In genomic region chr16:9114112-9114511, GRCh38 we compare ENCODE assay signal across 11 cellular contexts. TPM values are rescaled to one million over a fixed set of nuclear protein-coding genes. Genes with fewer than 3 reads are reported as not detected.
DNase-seq lines count a peak whose midpoint lies in the region; ATAC-seq and TF ChIP-seq lines count a peak whose summit lies in the region.
"Had no signal": no experiment of that assay in that cellular context is flagged by ENCODE, and none has a peak within 500 bp of the region (broad histone marks: within the 10 kb centered on the region; RNA-seq: fewer than 3 reads in every experiment).

No MANE protein-coding gene starts in this region.

- peak overlapping the region; percentile 3 to 75 (median 28) for H3K4me3 Mint-ChIP-seq in CD4-positive, CD25-positive, alpha-beta regulatory T cell
- H3K4me3 Mint-ChIP-seq in H9 (no peak overlapping the region), mesothelial cell of epicardium (no peak overlapping the region)
- peak overlapping the region; percentile 5 for H3K4me3 Mint-ChIP-seq in activated naive CD8-positive, alpha-beta T cell treated with anti-CD3 and anti-CD28 coated beads, Interleukin-2, amount 10 ng/mL, durations not matched to agents 7 days and 5 days

- no peaks in the 10 kb centered on the region for H3K27me3 Mint-ChIP-seq in CD4-positive, CD25-positive, alpha-beta regulatory T cell
- H3K27me3 Mint-ChIP-seq in H9 (ENCODE audit: low read depth) (no peaks in the 10 kb centered on the region; the same call in 1 of the 2 replicates), mesothelial cell of epicardium (ENCODE audit: low read depth) (no peaks in the 10 kb centered on the region)
- no peaks in the 10 kb centered on the region for H3K27me3 Mint-ChIP-seq in activated naive CD8-positive, alpha-beta T cell treated with anti-CD3 and anti-CD28 coated beads, Interleukin-2, amount 10 ng/mL, durations not matched to agents 7 days and 5 days

- H4K91ac ChIP-seq in H9 (ENCODE audit: insufficient read length, low read depth, low read length), result no peak overlapping the region

- no peak overlapping the region for H3K14ac ChIP-seq in H9 (ENCODE audit: insufficient read depth, low read length)

- H3T11ph ChIP-seq in H9 (ENCODE audit: low read length), result no peak overlapping the region

- POLR2A ChIA-PET in activated naive CD8-positive, alpha-beta T cell treated with anti-CD3 and anti-CD28 coated beads, Interleukin-2, amount 10 ng/mL, durations not matched to agents 7 days and 5 days (lab: Charles Lee), result interaction anchor here (0.5 to 1.7 kb wide), 2 partner anchors 20 to 23 kb away, joined by 3 to 4 read pairs; partner anchors contain the start of gene HAPSTR1

- H3K23me2 ChIP-seq in H9 (ENCODE audit: insufficient read length, low read depth, low read length, poor library complexity, severe bottlenecking), result no peaks in the 10 kb centered on the region

- H2BK12ac ChIP-seq in H9 (ENCODE audit: insufficient read length, low read depth, low read length), result no peak overlapping the region

- no peak overlapping the region for H3K56ac ChIP-seq in H9 (ENCODE audit: insufficient read length, low read depth, low read length)

- WGBS in H9 (ENCODE audit: extremely low coverage, insufficient read length, low lambda C conversion rate), result no CpG with 5 or more reads among the region's 5 CpGs

- DNase-seq in CD4-positive, CD25-positive, alpha-beta regulatory T cell, result no peak
- DNase-seq in H9, result no peak
- DNase-seq in activated naive CD8-positive, alpha-beta T cell treated with anti-CD3 and anti-CD28 coated beads, Interleukin-2, amount 10 ng/mL, durations not matched to agents 7 days and 5 days, result no peak
- no peak for DNase-seq in mesothelial cell of epicardium (ENCODE audit: low spot score in 2 of 2, unreplicated experiment in 2 of 2)
- DNase-seq in inferior parietal cortex (ENCODE audit: extremely low spot score), result no peak
- DNase-seq in AG20443 (ENCODE audit: low spot score), result no peak
- DNase-seq: activated CD4-positive, alpha-beta T cell treated with anti-CD3 and anti-CD28 coated beads for 4 hours; NCI-H2107; right cardiac atrium had no signal

- H3K4ac ChIP-seq in H9 (ENCODE audit: low read depth, low read length), result no peak overlapping the region

- peak overlapping the region; percentile 38 for H3K4me3 ChIP-seq in CD4-positive, CD25-positive, alpha-beta regulatory T cell (ENCODE audit: low read depth, low read length)

- H3K27me3 ChIP-seq in CD4-positive, CD25-positive, alpha-beta regulatory T cell (ENCODE audit: control insufficient read depth, insufficient read depth, low read length), result no peaks in the 10 kb centered on the region
- no peaks in the 10 kb centered on the region for H3K27me3 ChIP-seq in H9 (ENCODE audit: insufficient read depth, low read length)

- H4K8ac ChIP-seq in H9 (replicated peaks; ENCODE audit: insufficient read length, low read depth, low read length), result no peak overlapping the region

- no peak overlapping the region for H3K4me2 ChIP-seq in H9 (ENCODE audit: insufficient read depth, insufficient read length, low read length)

- H3K4me1 ChIP-seq in CD4-positive, CD25-positive, alpha-beta regulatory T cell (ENCODE audit: control insufficient read depth, insufficient read depth, low read length, poor library complexity, severe bottlenecking), result peaks cover 62% of the 10 kb centered on the region
- H3K4me1 ChIP-seq in H9 (ENCODE audit: insufficient read depth, low read length), result peaks cover 6% of the 10 kb centered on the region; the same call in 1 of the 2 replicates

- peaks cover 30% of the 10 kb centered on the region for H3K36me3 Mint-ChIP-seq in CD4-positive, CD25-positive, alpha-beta regulatory T cell
- peaks cover 25 to 56% (median 38%) of the 10 kb centered on the region in 3 experiments; a peak in 6 of 7 replicates for H3K36me3 Mint-ChIP-seq in H9 (ENCODE audit: insufficient read depth in 1 of 3, low read depth in 3 of 3)
- H3K36me3 Mint-ChIP-seq in activated naive CD8-positive, alpha-beta T cell treated with anti-CD3 and anti-CD28 coated beads, Interleukin-2, amount 10 ng/mL, durations not matched to agents 7 days and 5 days, result peaks cover 40% of the 10 kb centered on the region
- H3K36me3 Mint-ChIP-seq in mesothelial cell of epicardium, result peaks cover 23% of the 10 kb centered on the region

- H3K27ac Mint-ChIP-seq in CD4-positive, CD25-positive, alpha-beta regulatory T cell, result peak overlapping the region; percentile 75 to 86 (median 78)
- H3K27ac Mint-ChIP-seq in H9 (peak overlapping the region; percentile 6 to 57 (median 25); a peak in 5 of 7 replicates), mesothelial cell of epicardium (peak overlapping the region; percentile 15)
- H3K27ac Mint-ChIP-seq in activated naive CD8-positive, alpha-beta T cell treated with anti-CD3 and anti-CD28 coated beads, Interleukin-2, amount 10 ng/mL, durations not matched to agents 7 days and 5 days, result peak overlapping the region; percentile 46

- no peak for ATAC-seq in CD4-positive, CD25-positive, alpha-beta regulatory T cell (ENCODE audit: low read depth in 2 of 2)
- ATAC-seq in activated naive CD8-positive, alpha-beta T cell treated with anti-CD3 and anti-CD28 coated beads, Interleukin-2, amount 10 ng/mL, durations not matched to agents 7 days and 5 days (ENCODE audit: low read depth), result no peak
- no peak for ATAC-seq in GM21447 (IDR thresholded peaks at IDR 0.05; ENCODE audit: unreplicated experiment)
- ATAC-seq: right cardiac atrium, SK-N-SH treated with all-trans-retinoic acid at 6 μM for 48 hours had no signal

- no peak overlapping the region for H2AK5ac ChIP-seq in H9 (ENCODE audit: insufficient read length, low read length)

- H2BK20ac ChIP-seq in H9 (ENCODE audit: low read depth, low read length, poor library complexity, severe bottlenecking), result no peak overlapping the region

- H3K9me3 Mint-ChIP-seq in CD4-positive, CD25-positive, alpha-beta regulatory T cell, result peaks cover 0 to 1% (median 0%) of the 10 kb centered on the region in 7 donors
- H3K9me3 Mint-ChIP-seq in H9, result no peaks in the 10 kb centered on the region
- H3K9me3 Mint-ChIP-seq in activated naive CD8-positive, alpha-beta T cell treated with anti-CD3 and anti-CD28 coated beads, Interleukin-2, amount 10 ng/mL, durations not matched to agents 7 days and 5 days, result no peaks in the 10 kb centered on the region
- no peaks in the 10 kb centered on the region for H3K9me3 Mint-ChIP-seq in mesothelial cell of epicardium

- no peak overlapping the region for H3K9ac ChIP-seq in H9 (ENCODE audit: extremely low read depth, insufficient read length, low read length)

- H4K5ac ChIP-seq in H9 (ENCODE audit: insufficient read length, low read depth, low read length), result no peak overlapping the region

- no peak overlapping the region for H2BK15ac ChIP-seq in H9 (ENCODE audit: low read depth, low read length)

- no peak overlapping the region for H2AFZ ChIP-seq in H9 (ENCODE audit: low read length)

- peaks cover 58% of the 10 kb centered on the region for H3K36me3 ChIP-seq in CD4-positive, CD25-positive, alpha-beta regulatory T cell (ENCODE audit: control insufficient read depth, insufficient read depth, low read length)

- H4K20me1 ChIP-seq in H9 (ENCODE audit: control insufficient read depth, insufficient read depth, insufficient read length), result no peaks in the 10 kb centered on the region

- no peak overlapping the region for H2BK5ac ChIP-seq in H9 (ENCODE audit: insufficient read length, low read length)

- no peak for TF ChIP-seq CTCF in H9 (conservative IDR thresholded peaks at IDR 0.05)
- no peak for TF ChIP-seq CTCF in mesothelial cell of epicardium (IDR thresholded peaks at IDR 0.05; ENCODE audit: unreplicated experiment)

- H3K18ac ChIP-seq in H9 (ENCODE audit: insufficient read length, low read depth, low read length), result no peak overlapping the region

- peaks cover 2% of the 10 kb centered on the region for H3K79me1 ChIP-seq in H9 (ENCODE audit: insufficient read depth, low read depth, low read length, poor library complexity, severe bottlenecking)

- H3K79me2 ChIP-seq in H9 (ENCODE audit: insufficient read depth, low read length), result peaks cover 16% of the 10 kb centered on the region; the same call in 1 of the 2 replicates

- H3K27ac ChIP-seq in CD4-positive, CD25-positive, alpha-beta regulatory T cell (ENCODE audit: insufficient read depth, low read length, poor library complexity, severe bottlenecking), result peak overlapping the region; percentile 56
- H3K27ac ChIP-seq in H9 (ENCODE audit: insufficient read length, low read depth, low read length), result no peak overlapping the region

- peaks cover 66 to 96% (median 81%) of the 10 kb centered on the region in 4 donors for H3K4me1 Mint-ChIP-seq in CD4-positive, CD25-positive, alpha-beta regulatory T cell
- H3K4me1 Mint-ChIP-seq in H9 (peaks cover 54 to 63% of the 10 kb centered on the region in 2 experiments), mesothelial cell of epicardium (peaks cover 61% of the 10 kb centered on the region)
- H3K4me1 Mint-ChIP-seq in activated naive CD8-positive, alpha-beta T cell treated with anti-CD3 and anti-CD28 coated beads, Interleukin-2, amount 10 ng/mL, durations not matched to agents 7 days and 5 days, result peaks cover 52% of the 10 kb centered on the region

- no peak overlapping the region for H3K23ac ChIP-seq in H9 (ENCODE audit: insufficient read length, low read depth, low read length)

- H3K9me3 ChIP-seq in CD4-positive, CD25-positive, alpha-beta regulatory T cell (ENCODE audit: control insufficient read depth in 2 of 2, low read length in 2 of 2), result no peaks in the 10 kb centered on the region
- no peaks in the 10 kb centered on the region for H3K9me3 ChIP-seq in H9 (ENCODE audit: control insufficient read depth, low read depth, low read length)

- H2BK120ac ChIP-seq in H9 (ENCODE audit: low read depth, low read length, poor library complexity, severe bottlenecking), result no peak overlapping the region

RNA-seq across cellular contexts. Expression of gene HAPSTR1, which starts 22.7 kb away (rescaled TPM):
- 125 TPM for total RNA-seq in CD4-positive, CD25-positive, alpha-beta regulatory T cell
- 10 to 100 TPM; 11.7 to 17.8 (median 13.6) TPM for polyA plus RNA-seq in CD4-positive, CD25-positive, alpha-beta regulatory T cell
- total RNA-seq in H9 (2021), result 80.1 and 85.2 TPM in 2 replicates
- total RNA-seq in activated naive CD8-positive, alpha-beta T cell treated with anti-CD3 and anti-CD28 coated beads, Interleukin-2, amount 10 ng/mL, durations not matched to agents 7 days and 5 days, result 10 to 100 TPM; 71.6 to 72.2 TPM
- total RNA-seq in mesothelial cell of epicardium, result 76.7 to 80.6 TPM (median 78.9 TPM) in 3 replicates

Comparison
In these comparisons a context has a peak if more than half of its experiments do, and no peak if none do; other contexts are left out.
1. H3K27ac Mint-ChIP-seq: peak in every context shown above with its lines; median percentile 78 in CD4-positive, CD25-positive, alpha-beta regulatory T cell; 46 in activated naive CD8-positive, alpha-beta T cell treated with anti-CD3 and anti-CD28 coated beads, Interleukin-2, amount 10 ng/mL, durations not matched to agents 7 days and 5 days; 25 in H9; 15 in mesothelial cell of epicardium.
2. H3K4me3 Mint-ChIP-seq: peak in CD4-positive, CD25-positive, alpha-beta regulatory T cell (4 of 4) and activated naive CD8-positive, alpha-beta T cell treated with anti-CD3 and anti-CD28 coated beads, Interleukin-2, amount 10 ng/mL, durations not matched to agents 7 days and 5 days (single experiment); none in H9 (0 of 2) and mesothelial cell of epicardium (single experiment).